8 cellular contexts compared by ENCODE assay signal in the genomic region with DNA sequence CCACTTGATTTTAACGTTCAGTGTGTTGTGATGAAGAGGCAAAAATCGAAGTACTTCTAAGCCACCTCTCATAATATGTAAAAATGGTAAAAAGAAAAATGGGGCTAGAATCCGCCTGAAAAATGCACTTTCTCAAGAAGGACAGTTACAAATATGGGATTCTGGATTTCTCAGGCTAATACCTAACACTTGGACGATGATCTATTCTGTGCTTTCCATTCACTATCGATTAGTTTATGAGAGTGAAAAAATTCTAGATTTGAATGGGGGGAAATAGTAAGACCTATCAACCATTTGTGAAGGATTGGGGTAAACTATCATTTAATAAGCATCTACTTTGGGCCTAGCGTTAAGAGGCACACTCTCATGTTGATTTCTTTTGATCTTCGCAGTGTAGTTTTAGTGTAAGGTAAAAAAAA. TPM values are rescaled to one million over a fixed set of nuclear protein-coding genes. Genes with fewer than 3 reads are reported as not detected.
DNase-seq lines count a peak whose midpoint lies in the region; ATAC-seq, FAIRE-seq and TF ChIP-seq lines count a peak whose summit lies in the region.
"Not testable (repeated sequence)": the region's sequence is repeated elsewhere in the genome, so short reads cannot be mapped to it uniquely, and the experiment has no call there.

No MANE protein-coding gene starts in this region.

- POLR2A ChIA-PET in T-cell (lab: Charles Lee): interaction anchor here in 1 of 2 donors (0.7 kb wide), 1 partner anchor 79 kb away, joined by 5 read pairs; no protein-coding TSS in a partner anchor

- H3K4me1 ChIP-seq in CD4-positive, CD25-positive, alpha-beta regulatory T cell (ENCODE audit: control insufficient read depth, insufficient read depth, low read length, poor library complexity, severe bottlenecking): peaks cover 11% of the 10 kb centered on the region
- not testable (repeated sequence) for H3K4me1 ChIP-seq in keratinocyte (ENCODE audit: control insufficient read depth, extremely low read depth, insufficient read depth, low read length)
- H3K4me1 ChIP-seq in neutrophil (ENCODE audit: control insufficient read depth in 1 of 2, insufficient read depth in 1 of 2, low read depth in 1 of 2, low read length in 1 of 2): peaks cover 30 to 33% of the 10 kb centered on the region in 2 experiments
- H3K4me1 ChIP-seq in suprapubic skin: peaks cover 24% of the 10 kb centered on the region

- H3K27me3 ChIP-seq in CD4-positive, CD25-positive, alpha-beta regulatory T cell (ENCODE audit: control insufficient read depth, insufficient read depth, low read length); keratinocyte (ENCODE audit: control insufficient read depth, extremely low read depth, insufficient read depth, low read length); neutrophil; suprapubic skin: not testable (repeated sequence)

- peak overlapping the region; percentile 33 to 96 (median 96) for H3K27ac Mint-ChIP-seq in CD4-positive, CD25-positive, alpha-beta regulatory T cell
- H3K27ac Mint-ChIP-seq in T-cell (peak overlapping the region; percentile 88 to 94), endothelial cell (ENCODE audit: unreplicated experiment) (peak overlapping the region; percentile 84)

- not testable (repeated sequence) for H3K9me1 ChIP-seq in keratinocyte (ENCODE audit: control insufficient read depth, extremely low read depth, insufficient read depth, low read length)

- TF ChIP-seq CTCF in endothelial cell (IDR thresholded peaks at IDR 0.05; ENCODE audit: unreplicated experiment); keratinocyte (optimal IDR thresholded peaks at IDR 0.05 in 1 of 3, IDR thresholded peaks at IDR 0.05 in 1 of 3, conservative IDR thresholded peaks at IDR 0.05 in 1 of 3; ENCODE audit: extremely low read depth in 1 of 3, insufficient read depth in 2 of 3, low read length in 3 of 3); neutrophil (IDR thresholded peaks at IDR 0.05); suprapubic skin (IDR thresholded peaks at IDR 0.05): not testable (repeated sequence)

- peak overlapping the region; percentile 85 for H3K4me3 ChIP-seq in CD4-positive, CD25-positive, alpha-beta regulatory T cell (ENCODE audit: low read depth, low read length)
- H3K4me3 ChIP-seq in Jurkat, Clone E6-1 (ENCODE audit: low read length): peak overlapping the region; percentile 50
- H3K4me3 ChIP-seq in keratinocyte (ENCODE audit: control insufficient read depth in 2 of 3, extremely low read depth in 1 of 3, insufficient read depth in 2 of 3, low read depth in 1 of 3, low read length in 3 of 3): peak overlapping the region; percentile 42 to 73 (median 65)
- H3K4me3 ChIP-seq in neutrophil (ENCODE audit: low read depth in 1 of 2, low read length in 1 of 2): peak overlapping the region; percentile 72 to 84
- peak overlapping the region; percentile 66 for H3K4me3 ChIP-seq in suprapubic skin

- H3K27me3 Mint-ChIP-seq in CD4-positive, CD25-positive, alpha-beta regulatory T cell: peaks cover 33% of the 10 kb centered on the region
- not testable (repeated sequence) for H3K27me3 Mint-ChIP-seq in T-cell; endothelial cell (ENCODE audit: unreplicated experiment)

- peak overlapping the region; percentile 81 for H3K9ac ChIP-seq in keratinocyte (ENCODE audit: control insufficient read depth, extremely low read depth, insufficient read depth, low read length)

- H3K9me3 ChIP-seq in CD4-positive, CD25-positive, alpha-beta regulatory T cell (ENCODE audit: control insufficient read depth in 2 of 2, low read length in 2 of 2); keratinocyte (ENCODE audit: control insufficient read depth, low read depth, low read length); neutrophil; suprapubic skin: not testable (repeated sequence)

- H2AFZ ChIP-seq in keratinocyte (ENCODE audit: control insufficient read depth, low read length): peak overlapping the region; percentile 84

- DNase-seq in CD4-positive, CD25-positive, alpha-beta regulatory T cell: peak in 1 of 3 donors; percentile 15
- not testable (repeated sequence) for DNase-seq in Jurkat, Clone E6-1 (ENCODE audit: low read depth, low spot score); T-cell; endothelial cell (ENCODE audit: low spot score); keratinocyte (ENCODE audit: low read depth, low spot score); suprapubic skin (ENCODE audit: low spot score in 2 of 2)

- not testable (repeated sequence) for H3K36me3 Mint-ChIP-seq in CD4-positive, CD25-positive, alpha-beta regulatory T cell; T-cell; endothelial cell (ENCODE audit: low read depth, unreplicated experiment)

- peak overlapping the region; percentile 91 to 96 (median 92) for H3K4me3 Mint-ChIP-seq in CD4-positive, CD25-positive, alpha-beta regulatory T cell
- H3K4me3 Mint-ChIP-seq in T-cell: peak overlapping the region; percentile 82 to 94 (median 84)
- H3K4me3 Mint-ChIP-seq in endothelial cell (ENCODE audit: unreplicated experiment): peak overlapping the region; percentile 94

- H3K79me2 ChIP-seq in keratinocyte (ENCODE audit: control insufficient read depth, insufficient read depth, low read length): peaks cover 24% of the 10 kb centered on the region

- CTCF ChIA-PET in T-cell (lab: Charles Lee): not testable (repeated sequence)

- WGBS in suprapubic skin: 26% methylated on average over 7 of the region's 7 CpGs

- peaks cover 8 to 23% (median 17%) of the 10 kb centered on the region in 4 donors for H3K4me1 Mint-ChIP-seq in CD4-positive, CD25-positive, alpha-beta regulatory T cell
- H3K4me1 Mint-ChIP-seq in T-cell (peaks cover 23 to 31% (median 24%) of the 10 kb centered on the region in 3 donors), endothelial cell (ENCODE audit: unreplicated experiment) (peaks cover 12% of the 10 kb centered on the region)

- dilution Hi-C loops in keratinocyte (cut with MboI; ENCODE audit: extremely low pct_ligation_motif_present, low sequenced_read_pairs): not testable (repeated sequence)

- peak overlapping the region; percentile 79 for H3K4me2 ChIP-seq in keratinocyte (ENCODE audit: control insufficient read depth, extremely low read depth, insufficient read depth, low read depth, low read length)

- not testable (repeated sequence) for H3K9me3 Mint-ChIP-seq in CD4-positive, CD25-positive, alpha-beta regulatory T cell; T-cell; endothelial cell (ENCODE audit: unreplicated experiment)

- FAIRE-seq in keratinocyte (lab: Jason Lieb, UNC): not testable (repeated sequence)

- H3K27ac ChIP-seq in CD4-positive, CD25-positive, alpha-beta regulatory T cell (ENCODE audit: insufficient read depth, low read length, poor library complexity, severe bottlenecking): peak overlapping the region; percentile 92
- H3K27ac ChIP-seq in angular gyrus (ENCODE audit: low read depth, low read length) (peak overlapping the region; percentile 76), keratinocyte (ENCODE audit: control insufficient read depth, insufficient read depth, low read length) (peak overlapping the region; percentile 72), neutrophil (peak overlapping the region; percentile 97), suprapubic skin (peak overlapping the region; percentile 98)

- TF ChIP-seq EP300 in suprapubic skin (IDR thresholded peaks at IDR 0.05): not testable (repeated sequence)

- TF ChIP-seq POLR2A in suprapubic skin (IDR thresholded peaks at IDR 0.05): not testable (repeated sequence)

- not testable (repeated sequence) for ATAC-seq in CD4-positive, CD25-positive, alpha-beta regulatory T cell (ENCODE audit: low read depth in 2 of 2); T-cell (replicated peaks in 1 of 4)

- H4K20me1 ChIP-seq in keratinocyte (ENCODE audit: control insufficient read depth, extremely low read depth, insufficient read depth, low read length): not testable (repeated sequence)

- H3K36me3 ChIP-seq in CD4-positive, CD25-positive, alpha-beta regulatory T cell (ENCODE audit: control insufficient read depth, insufficient read depth, low read length); keratinocyte (ENCODE audit: control insufficient read depth in 2 of 2, extremely low read depth in 1 of 2, insufficient read depth in 2 of 2, low read length in 2 of 2); neutrophil; suprapubic skin: not testable (repeated sequence)

RNA-seq across cellular contexts. Expression of gene KMT2C, which starts 1.4 kb away (rescaled TPM):
- 160 TPM for total RNA-seq in CD4-positive, CD25-positive, alpha-beta regulatory T cell
- 10 to 100 TPM in 1 of 4 donors, 1 to 10 TPM in 3; 8.6 to 10.4 (median 9.3) TPM for polyA plus RNA-seq in CD4-positive, CD25-positive, alpha-beta regulatory T cell
- polyA plus RNA-seq in Jurkat, Clone E6-1 (2012; ENCODE audit: insufficient read depth, insufficient read length): 20.3 TPM
- total RNA-seq in T-cell: 100 to 1,000 TPM in 3 of 5 donors, 10 to 100 TPM in 2; 90.8 to 134 (median 116) TPM
- 59.8 TPM for total RNA-seq in endothelial cell (ENCODE audit: unreplicated experiment)
- polyA plus RNA-seq in keratinocyte: 6.8 to 12.2 TPM (median 8.5 TPM) in 3 replicates
- 33.2 TPM for polyA plus RNA-seq in keratinocyte (2011; ENCODE audit: low read depth)
- polyA plus RNA-seq in keratinocyte (2011; cell fraction: cytosol; rRNA removed): 5.3 and 7.4 TPM in 2 replicates
- 30.3 and 30.6 TPM in 2 replicates for polyA plus RNA-seq in keratinocyte (2011; cell fraction: nucleus; rRNA removed)
- 10.4 and 12.0 TPM in 2 replicates for polyA plus RNA-seq in keratinocyte (2012; ENCODE audit: low replicate concordance)
- polyA minus RNA-seq in keratinocyte: 27.1 to 61.2 TPM (median 29.2 TPM) in 3 replicates
- 9.8 TPM for polyA minus RNA-seq in keratinocyte (2011; cell fraction: cytosol; rRNA and poly(A)+ RNA removed)
- polyA minus RNA-seq in keratinocyte (2011; cell fraction: nucleus; rRNA and poly(A)+ RNA removed): 44.0 and 94.2 TPM in 2 replicates
- 100 to 1,000 TPM in 1 of 4 donors, 10 to 100 TPM in 3; 61.2 to 144 (median 93.3) TPM for total RNA-seq in suprapubic skin
